ENCODE assay signal across 1 cellular context in genomic region chr20:62957136-62958117, GRCh38.
TF ChIP-seq lines count a peak whose summit lies in the region.

No MANE protein-coding gene starts in this region.

TF ChIP-seq in H1, 55 proteins besides CTCF, POLR2A, EP300 and RAD21:
- TF ChIP-seq CHD2 (IDR thresholded peaks at IDR 0.05; ENCODE audit: low read length) (no peak), EGR1 (IDR thresholded peaks at IDR 0.05; ENCODE audit: borderline replicate concordance, low read depth, low read length) (no peak), POU5F1 (IDR thresholded peaks at IDR 0.05; ENCODE audit: low read depth, low read length) (no peak), CTBP2 (IDR thresholded peaks at IDR 0.05; ENCODE audit: borderline replicate concordance, insufficient read depth, insufficient read length, low read length) (no peak), SUZ12 (IDR thresholded peaks at IDR 0.05; ENCODE audit: low read length) (no peak)
TF ChIP-seq in H1: peak in this region for 0.
